Comparison of ENCODE assay signal across 1 cellular context in genomic region chr6:37110455-37111155, GRCh38.
TF ChIP-seq lines count a peak whose summit lies in the region.

No MANE protein-coding gene starts in this region.

TF ChIP-seq in HepG2, 621 proteins besides CTCF, POLR2A, EP300 and RAD21 (continued from another document and continues in another):
- TF ChIP-seq ZNF670 (CRISPR knock-in tag; IDR thresholded peaks at IDR 0.05; ENCODE audit: borderline replicate concordance) (no peak), CBX5 (CRISPR knock-in tag; IDR thresholded peaks at IDR 0.05; ENCODE audit: borderline replicate concordance) (peak; percentile 95; the same call in 1 of the 2 replicates), TMF1 (CRISPR knock-in tag; IDR thresholded peaks at IDR 0.05; ENCODE audit: low read depth) (no peak), ZBTB8A (CRISPR knock-in tag; IDR thresholded peaks at IDR 0.05; ENCODE audit: borderline replicate concordance, low read depth) (no peak), SAFB2 (CRISPR knock-in tag; IDR thresholded peaks at IDR 0.05; ENCODE audit: borderline replicate concordance, low read depth) (no peak), CC2D1A (CRISPR knock-in tag; IDR thresholded peaks at IDR 0.05) (no peak), HDAC2 (CRISPR knock-in tag; IDR thresholded peaks at IDR 0.05) (peak; percentile 91), ZNF691 (CRISPR knock-in tag; IDR thresholded peaks at IDR 0.05; ENCODE audit: borderline replicate concordance, low read depth) (no peak), HNF1A (IDR thresholded peaks at IDR 0.05; ENCODE audit: low read depth) (peak; percentile 43; the same call in 1 of the 2 replicates), HNF1A (CRISPR knock-in tag; IDR thresholded peaks at IDR 0.05; ENCODE audit: borderline replicate concordance) (peak; percentile 42; the same call in 1 of the 2 replicates), ZNF407 (CRISPR knock-in tag; IDR thresholded peaks at IDR 0.05; ENCODE audit: not compliant biosample characterization) (no peak), FOXJ3 (CRISPR knock-in tag; IDR thresholded peaks at IDR 0.05; ENCODE audit: borderline replicate concordance) (peak; percentile 59; the same call in 1 of the 2 replicates), ZBTB3 (CRISPR knock-in tag; IDR thresholded peaks at IDR 0.05; ENCODE audit: borderline replicate concordance, low read depth) (peak; percentile 95), ZNF737 (CRISPR knock-in tag; IDR thresholded peaks at IDR 0.05; ENCODE audit: borderline replicate concordance) (no peak), SNAPC2 (CRISPR knock-in tag; IDR thresholded peaks at IDR 0.05) (no peak), ATF3 (CRISPR knock-in tag; IDR thresholded peaks at IDR 0.05) (no peak), MTERF4 (CRISPR knock-in tag; IDR thresholded peaks at IDR 0.05) (no peak), ZNF546 (CRISPR knock-in tag; conservative IDR thresholded peaks at IDR 0.05) (no peak), ZNF616 (CRISPR knock-in tag; IDR thresholded peaks at IDR 0.05; ENCODE audit: low read depth) (peak; percentile 72; the same call in 1 of the 2 replicates), TAF15 (IDR thresholded peaks at IDR 0.05; ENCODE audit: low read depth, low read length, poor library complexity, severe bottlenecking) (no peak), ZNF816 (CRISPR knock-in tag; IDR thresholded peaks at IDR 0.05; ENCODE audit: borderline replicate concordance) (peak; percentile 49; the same call in 1 of the 2 replicates), THYN1 (CRISPR knock-in tag; IDR thresholded peaks at IDR 0.05; ENCODE audit: borderline replicate concordance, low read depth) (no peak), ZNF83 (CRISPR knock-in tag; IDR thresholded peaks at IDR 0.05; ENCODE audit: borderline replicate concordance) (no peak), KAT2B (IDR thresholded peaks at IDR 0.05; ENCODE audit: borderline replicate concordance, low read depth, low read length) (no peak), MNT (IDR thresholded peaks at IDR 0.05) (no peak), SMYD3 (CRISPR knock-in tag; IDR thresholded peaks at IDR 0.05) (no peak), PBX2 (CRISPR knock-in tag; IDR thresholded peaks at IDR 0.05) (no peak), ZBTB34 (CRISPR knock-in tag; IDR thresholded peaks at IDR 0.05) (no peak), MED8 (CRISPR knock-in tag; IDR thresholded peaks at IDR 0.05; ENCODE audit: insufficient replicate concordance) (no peak), ATF6 (CRISPR knock-in tag; conservative IDR thresholded peaks at IDR 0.05) (no peak), NKX3-1 (CRISPR knock-in tag; IDR thresholded peaks at IDR 0.05) (no peak), ZNF256 (CRISPR knock-in tag; conservative IDR thresholded peaks at IDR 0.05) (peak; percentile 66; the same call in 1 of the 2 replicates), ADNP (CRISPR knock-in tag; IDR thresholded peaks at IDR 0.05) (no peak), ZNF331 (CRISPR knock-in tag; IDR thresholded peaks at IDR 0.05) (peak; percentile 80; the same call in 1 of the 2 replicates), ZBTB1 (CRISPR knock-in tag; IDR thresholded peaks at IDR 0.05; ENCODE audit: borderline replicate concordance) (no peak), FLYWCH1 (CRISPR knock-in tag; IDR thresholded peaks at IDR 0.05) (no peak), CEBPG (CRISPR knock-in tag; IDR thresholded peaks at IDR 0.05) (peak; percentile 95), RELA (CRISPR knock-in tag; IDR thresholded peaks at IDR 0.05) (no peak), ZNF414 (CRISPR knock-in tag; IDR thresholded peaks at IDR 0.05) (peak; percentile 84)
